ENCODE assay signal across 23 cellular contexts in genomic region chr2:18722101-18722500, GRCh38.
DNase-seq lines count a peak whose midpoint lies in the region; TF ChIP-seq lines count a peak whose summit lies in the region.
"Had no signal": no experiment of that assay in that cellular context is flagged by ENCODE, and none has a peak within 500 bp of the region (broad histone marks: within the 10 kb centered on the region; RNA-seq: fewer than 3 reads in every experiment).

No MANE protein-coding gene starts in this region.

- TF ChIP-seq CTCF in foreskin fibroblast (IDR thresholded peaks at IDR 0.05; ENCODE audit: low read depth, low read length): no peak
- no peak for TF ChIP-seq CTCF in PC-9 (conservative IDR thresholded peaks at IDR 0.05)
- no peak for TF ChIP-seq CTCF in left ventricle myocardium inferior (IDR thresholded peaks at IDR 0.05; ENCODE audit: borderline replicate concordance)

- POLR2A ChIA-PET in PC-9 (lab: Charles Lee; ENCODE audit: unreplicated experiment): no interaction called here

- H3K27me3 ChIP-seq in ACC112 (ENCODE audit: insufficient read depth, low read length) (no peaks in the 10 kb centered on the region), adipocyte (replicated peaks; ENCODE audit: control insufficient read depth, insufficient read depth, low read length) (no peaks in the 10 kb centered on the region), PC-9 (ENCODE audit: insufficient read depth, low read depth) (no peaks in the 10 kb centered on the region), left ventricle myocardium inferior (ENCODE audit: low read depth) (no peaks in the 10 kb centered on the region)
- H3K27me3 ChIP-seq: SJCRH30 had no signal

- no peaks in the 10 kb centered on the region for H4K20me1 ChIP-seq in PC-9 (ENCODE audit: insufficient read depth)

- CTCF ChIA-PET in PC-9 (lab: Charles Lee): no interaction called here

- H3K27ac ChIP-seq in ACC112 (ENCODE audit: low read depth, low read length) (peak overlapping the region; percentile 93), PC-9 (no peak overlapping the region), left ventricle myocardium inferior (replicated peaks) (no peak overlapping the region)
- H3K27ac ChIP-seq: GM23248, KMS-11, SJCRH30 had no signal

- no peak overlapping the region for H3K4me2 ChIP-seq in PC-9
- H3K4me2 ChIP-seq: KMS-11 had no signal

- DNase-seq in HT1080 (ENCODE audit: low read depth) (peak; percentile 6), adipocyte (ENCODE audit: low read depth) (no peak), foreskin fibroblast (peak; percentile 10 to 30), NCI-H69 (lab: John Stamatoyannopoulos, UW) (no peak), GM03348 (ENCODE audit: low spot score) (no peak), PC-9 (no peak), left ventricle myocardium inferior (no peak)
- DNase-seq: 8988T; CD4-positive, CD25-positive, alpha-beta regulatory T cell; COR-L47; DMS 273 treated with DMSO at 0.1 percent for 48 hours; DND-41; GF-D8; GM23248; NCI-H1048; NCI-H1436; NCI-H2029; NCI-H2171 treated with DMSO at 0.1 percent for 48 hours; NCI-H510A treated with DMSO at 0.1 percent for 48 hours; SJCRH30 had no signal

- no peaks in the 10 kb centered on the region for H3K9me2 ChIP-seq in PC-9 (ENCODE audit: insufficient read depth)

- intact Hi-C loops in PC-9 (cut with micrococcal nuclease; ENCODE audit: unreplicated experiment): no loop called here
- intact Hi-C loops in left ventricle myocardium inferior (cut with micrococcal nuclease): no loop called here

- no peaks in the 10 kb centered on the region for H3K79me2 ChIP-seq in ACC112 (ENCODE audit: control insufficient read depth, insufficient read depth, low read length, unreplicated experiment)
- H3K79me2 ChIP-seq in PC-9 (ENCODE audit: low read depth): no peaks in the 10 kb centered on the region

- H3K36me3 ChIP-seq in ACC112 (ENCODE audit: insufficient read depth, low read length) (no peaks in the 10 kb centered on the region), adipocyte (ENCODE audit: control insufficient read depth, insufficient read depth, low read length, severe bottlenecking) (no peaks in the 10 kb centered on the region), PC-9 (ENCODE audit: low read depth) (no peaks in the 10 kb centered on the region), left ventricle myocardium inferior (no peaks in the 10 kb centered on the region)
- H3K36me3 ChIP-seq: SJCRH30 had no signal

- H3K4me3 ChIP-seq in ACC112 (ENCODE audit: low read depth, low read length) (no peak overlapping the region), adipocyte (ENCODE audit: low read length) (no peak overlapping the region), foreskin fibroblast (ENCODE audit: low read depth in 1 of 2, low read length in 2 of 2) (no peak overlapping the region), PC-9 (no peak overlapping the region), left ventricle myocardium inferior (no peak overlapping the region)
- H3K4me3 ChIP-seq: GM12878, GM23248, SJCRH30 had no signal

- peaks cover 55% of the 10 kb centered on the region for H3K4me1 ChIP-seq in ACC112 (ENCODE audit: control insufficient read depth, insufficient read depth, low read length, unreplicated experiment)
- peaks cover 33% of the 10 kb centered on the region for H3K4me1 ChIP-seq in adipocyte (ENCODE audit: control insufficient read depth, insufficient read depth, low read length)
- H3K4me1 ChIP-seq in PC-9 (replicated peaks; ENCODE audit: insufficient read depth): no peaks in the 10 kb centered on the region
- H3K4me1 ChIP-seq in left ventricle myocardium inferior: no peaks in the 10 kb centered on the region

- H3K9me3 ChIP-seq in adipocyte (ENCODE audit: control insufficient read depth, low read length): no peaks in the 10 kb centered on the region
- H3K9me3 ChIP-seq in PC-9 (ENCODE audit: insufficient read depth, low read depth): no peaks in the 10 kb centered on the region
- no peaks in the 10 kb centered on the region for H3K9me3 ChIP-seq in left ventricle myocardium inferior (replicated peaks)
- H3K9me3 ChIP-seq: SJCRH30 had no signal

- no TSS peak for BruUV-seq in PC-9 (replicated peaks; lab: Mats Ljungman, UMichigan)

- peak overlapping the region; percentile 52 for H3K9ac ChIP-seq in adipocyte (ENCODE audit: low read length)
- H3K9ac ChIP-seq: GM23248, KMS-11 had no signal

- H3F3A ChIP-seq in PC-9 (ENCODE audit: insufficient read depth, low read depth): peaks cover 4% of the 10 kb centered on the region; the same call in 1 of the 2 replicates

- H2AFZ ChIP-seq in ACC112 (ENCODE audit: low read length, unreplicated experiment) (peak overlapping the region; percentile 73), PC-9 (no peak overlapping the region)
- H2AFZ ChIP-seq: GM23248 had no signal

Comparison
In these comparisons a context has a peak if more than half of its experiments do, and no peak if none do; other contexts are left out.
1. DNase-seq: peak in HT1080 (single experiment) and foreskin fibroblast (2 of 2); none in adipocyte (single experiment), NCI-H69 (single experiment), GM03348 (single experiment), PC-9 (0 of 2) and left ventricle myocardium inferior (single experiment).